ENCODE assay signal across 22 cellular contexts in the genomic region with DNA sequence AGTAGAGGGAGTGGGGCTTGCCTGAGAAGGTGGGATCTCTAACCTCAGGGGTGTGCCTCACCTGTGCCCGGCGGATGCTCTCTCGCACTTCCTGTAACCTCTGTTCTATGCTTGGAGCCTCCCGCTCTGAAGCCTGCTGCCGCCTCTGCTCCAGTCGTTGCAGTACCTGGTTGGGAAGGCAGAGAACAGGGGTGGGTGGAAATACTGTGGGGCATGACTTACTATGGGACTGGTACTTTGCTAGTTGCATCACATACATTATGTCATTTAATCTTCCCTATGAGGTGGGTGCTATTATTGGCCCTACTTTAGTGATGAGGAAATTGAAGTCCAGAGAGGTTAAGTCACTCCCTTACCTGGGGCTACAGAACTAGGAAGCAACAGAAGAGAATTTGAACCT. TPM values are rescaled to one million over a fixed set of nuclear protein-coding genes. Genes with fewer than 3 reads are reported as not detected.
DNase-seq lines count a peak whose midpoint lies in the region; ATAC-seq and TF ChIP-seq lines count a peak whose summit lies in the region.
"Had no signal": no experiment of that assay in that cellular context is flagged by ENCODE, and none has a peak within 500 bp of the region (broad histone marks: within the 10 kb centered on the region; RNA-seq: fewer than 3 reads in every experiment).

No MANE protein-coding gene starts in this region.

- intact Hi-C loops in Right ventricle myocardium superior (cut with DNase I) = no loop called here

- no peaks in the 10 kb centered on the region for H3K9me3 ChIP-seq in MM.1S (replicated peaks; ENCODE audit: insufficient read depth, low read length)
- H3K9me3 ChIP-seq: HAP-1, MG63, Peyer's patch had no signal

- no peak overlapping the region for H3K4me3 Mint-ChIP-seq in activated T-cell treated with anti-CD3 and anti-CD28 coated beads, Interleukin-2, amount 50 U/mL, for 24 hours
- no peak overlapping the region for H3K4me3 Mint-ChIP-seq in stimulated activated effector memory CD8-positive, alpha-beta T cell treated with anti-CD3 and anti-CD28 coated beads, Interleukin-12 subunit alpha, Interleukin-12 subunit beta, amount 100 ng/mL, for 72 hours

- no peak overlapping the region for H3K27ac ChIP-seq in RWPE1
- H3K27ac ChIP-seq in MM.1S (ENCODE audit: low read length) = no peak overlapping the region
- H3K27ac ChIP-seq: GM23248, HL-60, Peyer's patch, SK-N-MC had no signal

- H3K36me3 Mint-ChIP-seq in activated T-cell treated with anti-CD3 and anti-CD28 coated beads, Interleukin-2, amount 50 U/mL, for 24 hours (ENCODE audit: low read depth) = peaks cover 68% of the 10 kb centered on the region
- peaks cover 61% of the 10 kb centered on the region for H3K36me3 Mint-ChIP-seq in stimulated activated effector memory CD8-positive, alpha-beta T cell treated with anti-CD3 and anti-CD28 coated beads, Interleukin-12 subunit alpha, Interleukin-12 subunit beta, amount 100 ng/mL, for 72 hours

- TF ChIP-seq CTCF in RWPE1 (conservative IDR thresholded peaks at IDR 0.05; ENCODE audit: low read depth) (no peak), epithelial cell of esophagus (IDR thresholded peaks at IDR 0.05; ENCODE audit: insufficient read depth, low read depth, low read length, missing control alignments) (no peak), MM.1S (IDR thresholded peaks at IDR 0.05; ENCODE audit: low read length) (no peak)

- no peak for ATAC-seq in stimulated activated effector memory CD8-positive, alpha-beta T cell treated with anti-CD3 and anti-CD28 coated beads, Interleukin-12 subunit alpha, Interleukin-12 subunit beta, amount 100 ng/mL, for 72 hours
- ATAC-seq in Right ventricle myocardium superior (ENCODE audit: poor library complexity) (no peak), GM19455 (IDR thresholded peaks at IDR 0.05; ENCODE audit: unreplicated experiment) (no peak)

- H3K36me3 ChIP-seq in MM.1S (replicated peaks; ENCODE audit: insufficient read depth, low read length) = no peaks in the 10 kb centered on the region

- no peak overlapping the region for H3K4me3 ChIP-seq in epithelial cell of esophagus (ENCODE audit: low read length)
- H3K4me3 ChIP-seq in MM.1S (ENCODE audit: low read length) = no peak overlapping the region
- H3K4me3 ChIP-seq: GM23248, HAP-1, MG63, Peyer's patch, SK-N-MC had no signal

- H3K27me3 ChIP-seq in MM.1S (replicated peaks; ENCODE audit: insufficient read depth, low read length) = no peaks in the 10 kb centered on the region
- H3K27me3 ChIP-seq: MG63, Peyer's patch had no signal

- H3K4me1 ChIP-seq in MM.1S (ENCODE audit: low read length) = no peaks in the 10 kb centered on the region; the same call in 1 of the 2 replicates
- H3K4me1 ChIP-seq: HAP-1 had no signal

- CTCF ChIA-PET in RWPE1 (lab: Yijun Ruan, JAX) = no interaction called here

- H3K79me2 ChIP-seq in MM.1S (ENCODE audit: low read length) = no peaks in the 10 kb centered on the region

- H3K4me2 ChIP-seq in MM.1S (ENCODE audit: low read depth, low read length) = no peak overlapping the region

- POLR2A ChIA-PET in RWPE1 (lab: Yijun Ruan, JAX; ENCODE audit: low non-redundant PET) = no interaction called here

- H3F3A ChIP-seq in MM.1S (ENCODE audit: insufficient read depth, low read length) = 0 out of 2 replicates have a peak, but pooled peaks cover 5% of the 10 kb centered on the region

- H3K27ac Mint-ChIP-seq in activated T-cell treated with anti-CD3 and anti-CD28 coated beads, Interleukin-2, amount 50 U/mL, for 24 hours = peak overlapping the region; percentile 24
- peak overlapping the region; percentile 7 for H3K27ac Mint-ChIP-seq in stimulated activated effector memory CD8-positive, alpha-beta T cell treated with anti-CD3 and anti-CD28 coated beads, Interleukin-12 subunit alpha, Interleukin-12 subunit beta, amount 100 ng/mL, for 72 hours

- DNase-seq in activated T-cell treated with anti-CD3 and anti-CD28 coated beads, Interleukin-2, amount 50 U/mL, for 24 hours = no peak
- DNase-seq in activated T-cell treated with anti-CD3 and anti-CD28 coated beads, Interleukin-2, amount 50 U/mL, for 1 hour = no peak
- peak; percentile 54 for DNase-seq in RWPE1 (ENCODE audit: low spot score)
- DNase-seq in epithelial cell of esophagus (ENCODE audit: low read depth) = peak; percentile 74
- DNase-seq in stimulated activated effector memory CD8-positive, alpha-beta T cell treated with anti-CD3 and anti-CD28 coated beads, Interleukin-12 subunit alpha, Interleukin-12 subunit beta, amount 100 ng/mL, for 72 hours (ENCODE audit: low spot score in 2 of 2) = no peak
- DNase-seq in Right ventricle myocardium superior = no peak
- no peak for DNase-seq in MM.1S
- DNase-seq: C1 segment of cervical spinal cord; DMS79; GM23248; IMR-90; Karpas-422; MG63; NCI-H1105; NCI-H2081; NK-92 treated with Interleukin-12 subunit alpha and Interleukin-12 subunit beta, amount 100 ng/mL, for 24 hours; Peyer's patch; SHP77 had no signal

- H4K20me1 ChIP-seq in MM.1S (ENCODE audit: insufficient read depth, low read length) = no peaks in the 10 kb centered on the region

- H3K27me3 Mint-ChIP-seq in activated T-cell treated with anti-CD3 and anti-CD28 coated beads, Interleukin-2, amount 50 U/mL, for 24 hours = no peaks in the 10 kb centered on the region

- no peak overlapping the region for H2AFZ ChIP-seq in MM.1S (ENCODE audit: low read length)
- H2AFZ ChIP-seq: GM23248 had no signal

- no peaks in the 10 kb centered on the region for H3K9me3 Mint-ChIP-seq in activated T-cell treated with anti-CD3 and anti-CD28 coated beads, Interleukin-2, amount 50 U/mL, for 24 hours
- no peaks in the 10 kb centered on the region for H3K9me3 Mint-ChIP-seq in stimulated activated effector memory CD8-positive, alpha-beta T cell treated with anti-CD3 and anti-CD28 coated beads, Interleukin-12 subunit alpha, Interleukin-12 subunit beta, amount 100 ng/mL, for 72 hours

- H3K9ac ChIP-seq in MM.1S (ENCODE audit: low read length) = no peak overlapping the region
- H3K9ac ChIP-seq: GM23248 had no signal

- H3K4me1 Mint-ChIP-seq in activated T-cell treated with anti-CD3 and anti-CD28 coated beads, Interleukin-2, amount 50 U/mL, for 24 hours (ENCODE audit: low read depth) = peaks cover 29% of the 10 kb centered on the region
- peaks cover 53% of the 10 kb centered on the region for H3K4me1 Mint-ChIP-seq in stimulated activated effector memory CD8-positive, alpha-beta T cell treated with anti-CD3 and anti-CD28 coated beads, Interleukin-12 subunit alpha, Interleukin-12 subunit beta, amount 100 ng/mL, for 72 hours

- no peaks in the 10 kb centered on the region for H3K9me2 ChIP-seq in MM.1S (replicated peaks; ENCODE audit: insufficient read depth, low read length)

RNA-seq across cellular contexts. Expression of gene FCHSD1, which starts 5.2 kb away (rescaled TPM):
- total RNA-seq in Right ventricle myocardium superior = 2.6 TPM

RNA-seq across cellular contexts. Expression of gene RELL2, which starts 9.2 kb away (rescaled TPM):
- 0.86 TPM for total RNA-seq in Right ventricle myocardium superior

RNA-seq across cellular contexts. Expression of gene HDAC3, which starts 9.4 kb away (rescaled TPM):
- total RNA-seq in Right ventricle myocardium superior = 29.1 TPM

RNA-seq across cellular contexts. Expression of gene DIAPH1, which starts 27.2 kb away (rescaled TPM):
- total RNA-seq in Right ventricle myocardium superior = 32.0 TPM

RNA-seq across cellular contexts. Expression of gene ARAP3, which starts 36.0 kb away (rescaled TPM):
- total RNA-seq in Right ventricle myocardium superior = 12.5 TPM

Comparison
In these comparisons a context has a peak if more than half of its experiments do, and no peak if none do; other contexts are left out.
1. DNase-seq: peak in RWPE1 (single experiment) and epithelial cell of esophagus (single experiment); none in activated T-cell treated with anti-CD3 and anti-CD28 coated beads, Interleukin-2, amount 50 U/mL, for 24 hours (single experiment), activated T-cell treated with anti-CD3 and anti-CD28 coated beads, Interleukin-2, amount 50 U/mL, for 1 hour (single experiment), stimulated activated effector memory CD8-positive, alpha-beta T cell treated with anti-CD3 and anti-CD28 coated beads, Interleukin-12 subunit alpha, Interleukin-12 subunit beta, amount 100 ng/mL, for 72 hours (0 of 2), Right ventricle myocardium superior (single experiment) and MM.1S (single experiment).